Comparison of ENCODE assay signal across 24 cellular contexts in the genomic region with DNA sequence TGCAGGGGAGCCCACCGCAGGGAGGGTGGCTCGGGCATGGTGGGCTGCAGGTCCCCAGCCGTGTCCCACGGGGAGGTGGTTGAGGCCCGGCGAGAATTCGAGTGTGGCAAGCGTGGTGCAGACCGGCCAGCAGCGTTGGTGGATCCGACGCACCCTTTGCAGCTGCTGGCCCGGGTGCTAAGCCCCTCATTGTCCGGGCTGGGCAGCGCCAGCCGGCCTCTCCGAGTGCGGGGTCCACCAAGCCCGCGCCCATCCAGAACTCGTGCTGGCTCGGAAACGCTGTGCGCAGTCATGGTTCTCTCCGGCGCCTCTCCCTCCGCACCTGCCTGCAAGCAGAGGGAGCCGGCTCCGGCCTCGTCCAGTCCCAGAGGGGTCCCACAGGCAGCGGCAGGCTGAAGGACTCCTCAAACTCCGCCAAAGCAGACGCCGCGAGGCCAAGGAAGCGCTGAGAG.
DNase-seq lines count a peak whose midpoint lies in the region; FAIRE-seq and TF ChIP-seq lines count a peak whose summit lies in the region.
"Had no signal": no experiment of that assay in that cellular context is flagged by ENCODE, and none has a peak within 500 bp of the region (broad histone marks: within the 10 kb centered on the region; RNA-seq: fewer than 3 reads in every experiment).

No MANE protein-coding gene starts in this region.

- H3K9ac ChIP-seq in kidney (ENCODE audit: low read length in 2 of 2) = no peak overlapping the region
- H3K9ac ChIP-seq: BLaER1 treated with 17β-estradiol and CSF1 and Interleukin-3, amounts not matched to agents 10 nM and 100 nM; GM23248 had no signal

- peak; percentile 87 for DNase-seq in chondrocyte (ENCODE audit: low spot score)
- DNase-seq in kidney = peak; percentile 66
- no peak for DNase-seq in testis
- no peak for DNase-seq in central memory CD4-positive, alpha-beta T cell
- no peak for DNase-seq in small intestine
- no peak for DNase-seq in SIG-M5 (lab: John Stamatoyannopoulos, UW)
- DNase-seq: 8988T; ACHN; AML-193; BE2C; CD4-positive, alpha-beta T cell; CD8-positive, alpha-beta memory T cell; DMS 273 treated with DMSO at 0.1 percent for 48 hours; DMS79; EL; GDM1; GM23248; H9 had no signal

- intact Hi-C loops in kidney (cut with DNase I) (no loop called here), testis (cut with DNase I; ENCODE audit: low total_unique reads) (no loop called here)

- 68 to 82% methylated on average over 8 to 36 of the region's 36 CpGs for WGBS in testis, 2 donors
- WGBS in small intestine, 3 donors = 93 to 94% (median 94%) methylated on average over 29 to 36 of the region's 36 CpGs

- peaks cover 2% of the 10 kb centered on the region for H3K36me3 Mint-ChIP-seq in chondrocyte (ENCODE audit: low read depth)
- H3K36me3 Mint-ChIP-seq: CD14-positive monocyte had no signal

- H3K27ac ChIP-seq in kidney (ENCODE audit: low read depth in 2 of 2, low read length in 2 of 2) (no peak overlapping the region), testis (no peak overlapping the region), small intestine (ENCODE audit: low read depth in 1 of 2, low read length in 1 of 2) (no peak overlapping the region)
- H3K27ac ChIP-seq: A549; BLaER1 treated with 17β-estradiol and CSF1 and Interleukin-3, amounts not matched to agents 10 nM and 100 nM; GM23248 had no signal

- H3K9me3 ChIP-seq in kidney (ENCODE audit: control insufficient read depth in 1 of 2, low read length in 2 of 2) (no peaks in the 10 kb centered on the region), testis (no peaks in the 10 kb centered on the region), small intestine (ENCODE audit: control insufficient read depth, low read depth) (no peaks in the 10 kb centered on the region)
- H3K9me3 ChIP-seq: A549, BE2C had no signal

- H3K4me1 ChIP-seq in kidney (ENCODE audit: control insufficient read depth in 1 of 2, insufficient read depth in 1 of 2, low read depth in 1 of 2, low read length in 2 of 2) = no peaks in the 10 kb centered on the region
- H3K4me1 ChIP-seq in testis = no peaks in the 10 kb centered on the region
- H3K4me1 ChIP-seq in small intestine (ENCODE audit: control insufficient read depth in 2 of 2, insufficient read depth in 1 of 2, low read depth in 1 of 2, low read length in 1 of 2) = no peaks in the 10 kb centered on the region
- H3K4me1 ChIP-seq: A549; BE2C; BLaER1 treated with 17β-estradiol and CSF1 and Interleukin-3, amounts not matched to agents 10 nM and 100 nM had no signal

- TF ChIP-seq POLR2A in testis (IDR thresholded peaks at IDR 0.05) = no peak

- no peak overlapping the region for H3K27ac Mint-ChIP-seq in chondrocyte (ENCODE audit: unreplicated experiment)
- H3K27ac Mint-ChIP-seq: CD14-positive monocyte; CD4-positive, alpha-beta T cell; CD8-positive, alpha-beta memory T cell; H9 had no signal

- FAIRE-seq in kidney (lab: Jason Lieb, UNC) (no peak), small intestine (lab: Jason Lieb, UNC) (no peak)
- FAIRE-seq: A549, D721Med, GM12878, GM19239 had no signal

- H3K4me3 ChIP-seq in kidney (ENCODE audit: low read length in 2 of 2) (no peak overlapping the region), testis (peak overlapping the region; percentile 24 to 53), small intestine (ENCODE audit: low read depth in 1 of 2, low read length in 2 of 2) (no peak overlapping the region)
- H3K4me3 ChIP-seq: A549; BLaER1 treated with 17β-estradiol and CSF1 and Interleukin-3, amounts not matched to agents 10 nM and 100 nM; GM12878; GM23248 had no signal

- H3K36me3 ChIP-seq in kidney (ENCODE audit: control insufficient read depth in 1 of 2, insufficient read depth in 2 of 2, low read length in 2 of 2) (no peaks in the 10 kb centered on the region), testis (ENCODE audit: low read depth, missing control alignments) (no peaks in the 10 kb centered on the region), small intestine (ENCODE audit: control insufficient read depth in 2 of 2, insufficient read depth in 2 of 2, low read length in 2 of 2) (no peaks in the 10 kb centered on the region)
- H3K36me3 ChIP-seq: BE2C; BLaER1 treated with 17β-estradiol and CSF1 and Interleukin-3, amounts not matched to agents 10 nM and 100 nM had no signal

- no peak overlapping the region for H3K4me3 Mint-ChIP-seq in chondrocyte (ENCODE audit: unreplicated experiment)
- H3K4me3 Mint-ChIP-seq: CD14-positive monocyte; CD4-positive, alpha-beta T cell; CD8-positive, alpha-beta memory T cell; H9 had no signal

- peaks cover 19% of the 10 kb centered on the region for H3K4me1 Mint-ChIP-seq in chondrocyte (ENCODE audit: low read depth)
- H3K4me1 Mint-ChIP-seq: CD14-positive monocyte; CD8-positive, alpha-beta memory T cell; H9 had no signal

- peaks cover 9% of the 10 kb centered on the region for H3K9me3 Mint-ChIP-seq in chondrocyte (ENCODE audit: low read depth)
- H3K9me3 Mint-ChIP-seq: CD4-positive, alpha-beta T cell had no signal

- TF ChIP-seq CTCF in chondrocyte (IDR thresholded peaks at IDR 0.05) = no peak
- no peak for TF ChIP-seq CTCF in kidney (IDR thresholded peaks at IDR 0.05; ENCODE audit: borderline replicate concordance, extremely low read depth, insufficient read depth)
- no peak for TF ChIP-seq CTCF in testis (IDR thresholded peaks at IDR 0.05)

- no peaks in the 10 kb centered on the region for H3K27me3 Mint-ChIP-seq in chondrocyte (ENCODE audit: low read depth)
- H3K27me3 Mint-ChIP-seq: CD4-positive, alpha-beta T cell had no signal

- no peaks in the 10 kb centered on the region for H3K27me3 ChIP-seq in testis
- no peaks in the 10 kb centered on the region for H3K27me3 ChIP-seq in small intestine (ENCODE audit: control insufficient read depth in 2 of 2, insufficient read depth in 2 of 2, low read length in 2 of 2)
- H3K27me3 ChIP-seq: BE2C; BLaER1 treated with 17β-estradiol and CSF1 and Interleukin-3, amounts not matched to agents 10 nM and 100 nM had no signal

Comparison
In these comparisons a context has a peak if more than half of its experiments do, and no peak if none do; other contexts are left out.
1. DNase-seq: peak in chondrocyte (single experiment) and kidney (single experiment); none in testis (single experiment), central memory CD4-positive, alpha-beta T cell (single experiment), small intestine (single experiment) and SIG-M5 (single experiment).
2. H3K4me3 ChIP-seq: peak in testis (2 of 2); none in kidney (0 of 2) and small intestine (0 of 2).